11 cellular contexts compared by ENCODE assay signal in genomic region chr17:72456026-72456569, GRCh38.
DNase-seq lines count a peak whose midpoint lies in the region; FAIRE-seq and TF ChIP-seq lines count a peak whose summit lies in the region.
"Had no signal": no experiment of that assay in that cellular context is flagged by ENCODE, and none has a peak within 500 bp of the region (broad histone marks: within the 10 kb centered on the region; RNA-seq: fewer than 3 reads in every experiment).

No MANE protein-coding gene starts in this region.

- H3K9me3 Mint-ChIP-seq in HFFc6 (no peaks in the 10 kb centered on the region), astrocyte (ENCODE audit: unreplicated experiment) (no peaks in the 10 kb centered on the region), mesothelial cell of epicardium (peaks cover 5% of the 10 kb centered on the region)

- H3K36me3 Mint-ChIP-seq in HFFc6 (ENCODE audit: low read depth) = no peaks in the 10 kb centered on the region
- H3K36me3 Mint-ChIP-seq in astrocyte (ENCODE audit: low read depth, unreplicated experiment) = peaks cover 4% of the 10 kb centered on the region
- no peaks in the 10 kb centered on the region for H3K36me3 Mint-ChIP-seq in mesothelial cell of epicardium

- DNase-seq in HFFc6 = peak; percentile 66
- peak; percentile 79 for DNase-seq in astrocyte (ENCODE audit: low read depth)
- peak; percentile 68 for DNase-seq in iris pigment epithelial cell (ENCODE audit: low read depth)
- peak; percentile 80 for DNase-seq in transverse colon
- DNase-seq in activated T-cell treated with anti-CD3 and anti-CD28 coated beads, Interleukin-2, amount 50 U/mL, for 1 hour = no peak
- no peak for DNase-seq in mesothelial cell of epicardium (ENCODE audit: low spot score in 2 of 2, unreplicated experiment in 2 of 2)
- no peak for DNase-seq in activated CD4-positive, alpha-beta T cell treated with anti-CD3 and anti-CD28 coated beads, Interleukin-2, amount 50 U/mL, for 1 hour
- DNase-seq: activated CD8-positive, alpha-beta memory T cell treated with anti-CD3 and anti-CD28 coated beads, Interleukin-2, amount 50 U/mL, for 4 hours; DMS153; NCI-H1105 treated with DMSO at 0.1 percent for 48 hours; retina had no signal

- peaks cover 90% of the 10 kb centered on the region for H3K79me2 ChIP-seq in astrocyte (ENCODE audit: insufficient read depth, low read length)

- peak overlapping the region; percentile 55 for H3K4me2 ChIP-seq in astrocyte (ENCODE audit: low read length)

- H3K4me3 ChIP-seq in astrocyte (ENCODE audit: insufficient read depth, low read depth, low read length) (no peak overlapping the region), transverse colon (no peak overlapping the region)

- no peak for FAIRE-seq in astrocyte (lab: Jason Lieb, UNC)

- no peak overlapping the region for H2AFZ ChIP-seq in astrocyte (ENCODE audit: low read depth, low read length)

- H3K9me3 ChIP-seq in astrocyte (ENCODE audit: insufficient read depth, low read depth, low read length) (no peaks in the 10 kb centered on the region), transverse colon (no peaks in the 10 kb centered on the region)

- no peak for TF ChIP-seq CTCF in HFFc6 (IDR thresholded peaks at IDR 0.05)
- no peak for TF ChIP-seq CTCF in astrocyte (IDR thresholded peaks at IDR 0.05; ENCODE audit: insufficient read depth, low read depth, low read length)
- TF ChIP-seq CTCF in transverse colon (IDR thresholded peaks at IDR 0.05) = no peak
- TF ChIP-seq CTCF in mesothelial cell of epicardium (IDR thresholded peaks at IDR 0.05; ENCODE audit: unreplicated experiment) = no peak

- peaks cover 1% of the 10 kb centered on the region for H3K27me3 Mint-ChIP-seq in HFFc6 (ENCODE audit: insufficient read depth)
- H3K27me3 Mint-ChIP-seq in astrocyte (ENCODE audit: low read depth, unreplicated experiment) = no peaks in the 10 kb centered on the region
- no peaks in the 10 kb centered on the region for H3K27me3 Mint-ChIP-seq in mesothelial cell of epicardium (ENCODE audit: low read depth)

- H3K4me1 ChIP-seq in astrocyte (ENCODE audit: insufficient read depth, low read length) = peaks cover 9% of the 10 kb centered on the region
- peaks cover 4 to 52% (median 27%) of the 10 kb centered on the region in 4 donors for H3K4me1 ChIP-seq in transverse colon

- intact Hi-C loops in transverse colon (cut with DNase I; ENCODE audit: low total_unique reads) = no loop called here

- H3K27ac ChIP-seq in astrocyte (ENCODE audit: low read depth, low read length) (peak overlapping the region; percentile 38), transverse colon (peak overlapping the region; percentile 76 to 84 (median 78))

- H3K36me3 ChIP-seq in astrocyte (ENCODE audit: insufficient read depth, low read length) = no peaks in the 10 kb centered on the region
- no peaks in the 10 kb centered on the region for H3K36me3 ChIP-seq in transverse colon

- 47 to 56% methylated on average over 4 to 6 of the region's 6 CpGs for WGBS in transverse colon (ENCODE audit: low coverage in 1 of 2), 2 donors

- H3K4me3 Mint-ChIP-seq in HFFc6 (no peak overlapping the region; the same call in 1 of the 2 replicates), astrocyte (ENCODE audit: unreplicated experiment) (no peak overlapping the region), mesothelial cell of epicardium (no peak overlapping the region)

- TF ChIP-seq POLR2A in transverse colon (IDR thresholded peaks at IDR 0.05) = no peak

- peaks cover 78% of the 10 kb centered on the region for H4K20me1 ChIP-seq in astrocyte (ENCODE audit: insufficient read depth, low read length)

- H3K27me3 ChIP-seq in astrocyte (ENCODE audit: insufficient read depth, low read length) (no peaks in the 10 kb centered on the region), transverse colon (no peaks in the 10 kb centered on the region)

- H3K4me1 Mint-ChIP-seq in HFFc6 (ENCODE audit: low read depth) (peaks cover 36% of the 10 kb centered on the region), astrocyte (ENCODE audit: low read depth, unreplicated experiment) (peaks cover 22% of the 10 kb centered on the region), mesothelial cell of epicardium (peaks cover 31% of the 10 kb centered on the region)

- in situ Hi-C loops in transverse colon (cut with MboI; ENCODE audit: low pct_ligation_motif_present in 1 of 4, low pct_unique_long_range_greater_than_20kb in 1 of 4, low sequenced_read_pairs in 3 of 4) = no loop called here

- H3K9ac ChIP-seq in astrocyte (ENCODE audit: low read length) = peak overlapping the region; percentile 24

- H3K27ac Mint-ChIP-seq in HFFc6 = peak overlapping the region; percentile 52; the same call in 1 of the 2 replicates
- H3K27ac Mint-ChIP-seq in astrocyte (ENCODE audit: unreplicated experiment) = peak overlapping the region; percentile 69
- no peak overlapping the region for H3K27ac Mint-ChIP-seq in mesothelial cell of epicardium

- peak; percentile 90 for TF ChIP-seq EP300 in transverse colon (IDR thresholded peaks at IDR 0.05; ENCODE audit: low read depth)

Comparison
In these comparisons a context has a peak if more than half of its experiments do, and no peak if none do; other contexts are left out.
1. DNase-seq: peak in HFFc6 (single experiment), astrocyte (single experiment), iris pigment epithelial cell (single experiment) and transverse colon (single experiment); none in activated T-cell treated with anti-CD3 and anti-CD28 coated beads, Interleukin-2, amount 50 U/mL, for 1 hour (single experiment), mesothelial cell of epicardium (0 of 2) and activated CD4-positive, alpha-beta T cell treated with anti-CD3 and anti-CD28 coated beads, Interleukin-2, amount 50 U/mL, for 1 hour (single experiment).